8 cellular contexts compared by ENCODE assay signal in the genomic region with DNA sequence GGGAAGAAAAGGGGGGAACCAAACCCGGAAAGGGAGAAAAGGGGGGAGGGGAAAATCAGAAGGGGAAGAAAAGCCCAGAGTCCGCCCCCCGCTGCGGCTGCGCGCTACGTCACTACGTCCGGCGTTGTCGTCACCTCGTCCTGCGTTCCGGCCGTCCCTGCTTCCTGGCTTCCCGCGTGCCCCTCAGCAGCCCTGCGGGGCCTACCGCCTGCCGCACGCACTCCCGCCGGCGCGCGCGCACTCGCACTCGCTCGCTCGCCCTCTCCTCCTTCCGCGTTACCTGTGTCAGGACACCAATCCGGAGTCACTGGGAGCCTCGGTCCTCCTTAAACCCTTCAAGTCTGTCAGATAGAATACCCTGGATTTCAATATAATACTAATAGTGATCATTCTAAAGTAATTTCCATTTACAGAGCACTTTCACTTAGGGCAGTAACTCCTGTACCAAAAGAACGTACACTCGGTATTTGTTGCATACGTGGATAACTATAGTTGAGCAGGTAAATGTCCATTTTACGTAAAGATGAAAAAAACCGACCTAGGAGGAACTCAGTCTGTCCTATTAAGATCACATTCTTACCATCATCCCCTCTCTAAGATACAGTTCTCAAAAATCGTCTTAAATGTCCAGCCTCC. TPM values are rescaled to one million over a fixed set of nuclear protein-coding genes. Genes with fewer than 3 reads are reported as not detected.
DNase-seq lines count a peak whose midpoint lies in the region; ATAC-seq and TF ChIP-seq lines count a peak whose summit lies in the region.

A gene (minus strand): TSS at position 113 of the 636 bp plus-strand sequence. CDS start 120,615 bp downstream, outside the sequence.

- H3K9me3 ChIP-seq in KOPT-K1 (ENCODE audit: insufficient read depth, low read length, poor library complexity, severe bottlenecking) (no peaks in the 10 kb centered on the region), Peyer's patch (no peaks in the 10 kb centered on the region), muscle layer of colon (ENCODE audit: low read length) (no peaks in the 10 kb centered on the region)

- peaks cover 0 to 6% (median 0%) of the 10 kb centered on the region in 4 donors for H3K4me1 ChIP-seq in Peyer's patch
- peaks cover 15% of the 10 kb centered on the region for H3K4me1 ChIP-seq in muscle layer of colon (ENCODE audit: insufficient read depth, low read length)

- ATAC-seq in GM21825 (IDR thresholded peaks at IDR 0.05; ENCODE audit: unreplicated experiment) (peak; percentile 92), esophagus mucosa (peak; percentile 99)

- peak; percentile 90 to 94 for TF ChIP-seq POLR2A in Peyer's patch (IDR thresholded peaks at IDR 0.05)

- H3K4me3 ChIP-seq in Peyer's patch (peak within 1 kb of the TSS; percentile 60 to 92 (median 76)), muscle layer of colon (ENCODE audit: low read depth in 1 of 2, low read length in 2 of 2) (peak within 1 kb of the TSS; percentile 52 to 58)

- H3K27ac ChIP-seq in KOPT-K1 (ENCODE audit: low read depth, low read length, poor library complexity, severe bottlenecking) (peak within 1 kb of the TSS; percentile 74), Peyer's patch (peak within 1 kb of the TSS; percentile 91 to 97 (median 94)), muscle layer of colon (ENCODE audit: low read depth, low read length) (peak within 1 kb of the TSS; percentile 84)

- H3K9ac ChIP-seq in muscle layer of colon (ENCODE audit: low read length), result peak within 1 kb of the TSS; percentile 78

- 0 out of 2 replicates have a peak, but pooled peaks cover under 1% of the 10 kb centered on the region for H3K36me3 ChIP-seq in KOPT-K1 (ENCODE audit: insufficient read depth, low read length)
- H3K36me3 ChIP-seq in Peyer's patch, result peaks cover 0 to under 1% (median 0%) of the 10 kb centered on the region in 3 donors
- H3K36me3 ChIP-seq in muscle layer of colon (ENCODE audit: insufficient read depth, low read length), result no peaks in the 10 kb centered on the region

- H3K27me3 ChIP-seq in Peyer's patch (no peaks in the 10 kb centered on the region), muscle layer of colon (ENCODE audit: control insufficient read depth in 1 of 2, insufficient read depth in 2 of 2, low read length in 2 of 2) (no peaks in the 10 kb centered on the region)

- DNase-seq in DMS79 treated with DMSO at 0.1 percent for 48 hours (lab: John Stamatoyannopoulos, UW), result peak; percentile 85
- DNase-seq in Peyer's patch, result peak; percentile 94 to 98 (median 97)
- DNase-seq in activated T-cell treated with anti-CD3 and anti-CD28 coated beads, Interleukin-2, amount 50 U/mL, for 48 hours, result peak; percentile 95 to 97
- DNase-seq in stimulated activated CD8-positive, alpha-beta memory T cell treated with anti-CD3 and anti-CD28 coated beads, Interleukin-7, amount 100 ng/mL, for 1 hour (ENCODE audit: low read depth in 2 of 2), result peak; percentile 88 to 94

- peak in 3 of 6 experiments; percentile 0 to 16 (median 8) for TF ChIP-seq CTCF in Peyer's patch (IDR thresholded peaks at IDR 0.05)

RNA-seq across cellular contexts. Expression of the gene that starts here (rescaled TPM):
- total RNA-seq in Peyer's patch (100 to 1,000 TPM in 1 of 4 donors, 10 to 100 TPM in 3; 23.1 to 145 (median 54.8) TPM), esophagus mucosa (30.2 TPM)

Comparison
In these comparisons a context has a peak if more than half of its experiments do, and no peak if none do; other contexts are left out.
1. Peak in every context shown above with its lines: DNase-seq, ATAC-seq, H3K4me3 ChIP-seq and H3K27ac ChIP-seq.